Comparison of ENCODE assay signal across 1 cellular context in genomic region chr10:8380833-8381491, GRCh38.
TF ChIP-seq lines count a peak whose summit lies in the region.

No MANE protein-coding gene starts in this region.

TF ChIP-seq in endothelial cell of umbilical vein, 7 proteins besides CTCF, POLR2A, EP300 and RAD21 (continued from another document):
- TF ChIP-seq, protein P1, sequence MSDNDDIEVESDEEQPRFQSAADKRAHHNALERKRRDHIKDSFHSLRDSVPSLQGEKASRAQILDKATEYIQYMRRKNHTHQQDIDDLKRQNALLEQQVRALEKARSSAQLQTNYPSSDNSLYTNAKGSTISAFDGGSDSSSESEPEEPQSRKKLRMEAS (IDR thresholded peaks at IDR 0.05; ENCODE audit: insufficient read depth, insufficient read length), result no peak
- TF ChIP-seq POLR2AphosphoS5 (IDR thresholded peaks at IDR 0.05; ENCODE audit: insufficient read depth, low read depth, low read length) (no peak), MYC (IDR thresholded peaks at IDR 0.05; ENCODE audit: low read depth, low read length) (no peak), GATA2 (IDR thresholded peaks at IDR 0.05; ENCODE audit: insufficient read depth, insufficient read length, low read depth, low read length) (no peak)
